In genomic region chr10:47396311-47396717, GRCh38 we compare ENCODE assay signal across 21 cellular contexts. TPM values are rescaled to one million over a fixed set of nuclear protein-coding genes. Genes with fewer than 3 reads are reported as not detected.
A peak's percentile ranks its signal among the peaks of the same experiment; 100 is the strongest.
DNase-seq lines count a peak whose midpoint lies in the region; ATAC-seq and TF ChIP-seq lines count a peak whose summit lies in the region.
"Had no signal": no experiment of that assay in that cellular context is flagged by ENCODE, and none has a peak within 500 bp of the region (broad histone marks: within the 10 kb centered on the region; RNA-seq: fewer than 3 reads in every experiment).

No MANE protein-coding gene starts in this region.

- H3K4me1 Mint-ChIP-seq in natural killer cell, result no peaks in the 10 kb centered on the region
- H3K4me1 Mint-ChIP-seq: central memory CD8-positive, alpha-beta T cell; naive thymus-derived CD4-positive, alpha-beta T cell had no signal

- H3K9me3 Mint-ChIP-seq in natural killer cell, result no peaks in the 10 kb centered on the region
- H3K9me3 Mint-ChIP-seq: central memory CD8-positive, alpha-beta T cell had no signal

- H4K20me1 ChIP-seq in GM23248 (ENCODE audit: insufficient read depth), result no peaks in the 10 kb centered on the region

- H3K27me3 ChIP-seq in GM23248 (replicated peaks; ENCODE audit: insufficient read depth) (peaks cover 32% of the 10 kb centered on the region), HUES6 (ENCODE audit: control insufficient read depth, insufficient read depth, low read length) (no peaks in the 10 kb centered on the region), colonic mucosa (no peaks in the 10 kb centered on the region), mesendoderm (ENCODE audit: insufficient read depth, low read length, poor library complexity) (no peaks in the 10 kb centered on the region)

- H3K56ac ChIP-seq in mesendoderm (ENCODE audit: low read length), result no peak overlapping the region

- H3K4me3 Mint-ChIP-seq in natural killer cell, result no peak overlapping the region
- H3K4me3 Mint-ChIP-seq: central memory CD8-positive, alpha-beta T cell; naive thymus-derived CD4-positive, alpha-beta T cell had no signal

- no peaks in the 10 kb centered on the region for H3K79me1 ChIP-seq in mesendoderm (ENCODE audit: low read length)

- peak overlapping the region; percentile 24; the same call in 1 of the 2 replicates for H2AFZ ChIP-seq in GM23248

- no peaks in the 10 kb centered on the region for H3K36me3 Mint-ChIP-seq in natural killer cell
- H3K36me3 Mint-ChIP-seq: naive thymus-derived CD4-positive, alpha-beta T cell had no signal

- H3K4ac ChIP-seq in mesendoderm (ENCODE audit: low read depth, low read length), result peak overlapping the region; percentile 9

- DNase-seq in GM23248 (no peak), colonic mucosa (peak; percentile 4), mesendoderm (peak; percentile 72), natural killer cell (no peak), SKM-1 (lab: John Stamatoyannopoulos, UW; ENCODE audit: unreplicated experiment) (no peak)
- DNase-seq: activated CD4-positive, alpha-beta T cell treated with anti-CD3 and anti-CD28 coated beads, Interleukin-2, amount 50 U/mL, for 48 hours; effector CD4-positive, alpha-beta T cell; Karpas-422; NCI-H1436; NCI-H82; transverse colon had no signal

- H2BK15ac ChIP-seq in mesendoderm (replicated peaks; ENCODE audit: low read depth), result peak overlapping the region; percentile 74

- H3K9me3 ChIP-seq in GM23248 (ENCODE audit: low read depth), result no peaks in the 10 kb centered on the region
- H3K9me3 ChIP-seq in HUES6 (ENCODE audit: control insufficient read depth, insufficient read depth, low read depth, low read length), result no peaks in the 10 kb centered on the region
- no peaks in the 10 kb centered on the region for H3K9me3 ChIP-seq in colonic mucosa
- H3K9me3 ChIP-seq: transverse colon had no signal

- no peak overlapping the region for H3K27ac Mint-ChIP-seq in natural killer cell
- H3K27ac Mint-ChIP-seq: naive thymus-derived CD4-positive, alpha-beta T cell had no signal

- H3K4me3 ChIP-seq in GM23248 (no peak overlapping the region), HUES6 (ENCODE audit: low read depth, low read length) (no peak overlapping the region), colonic mucosa (no peak overlapping the region), mesendoderm (ENCODE audit: low read length) (no peak overlapping the region)
- H3K4me3 ChIP-seq: transverse colon had no signal

- ATAC-seq in GM18867 (IDR thresholded peaks at IDR 0.05; ENCODE audit: unreplicated experiment), result no peak
- no peak for ATAC-seq in GM19351 (IDR thresholded peaks at IDR 0.05; ENCODE audit: unreplicated experiment)
- ATAC-seq in natural killer cell, result no peak
- ATAC-seq: naive thymus-derived CD4-positive, alpha-beta T cell had no signal

- H3K27ac ChIP-seq in GM23248 (no peak overlapping the region), HUES6 (ENCODE audit: low read depth, low read length) (0 out of 2 replicates have a peak overlapping the region, but pooled peaks have one; percentile 28), colonic mucosa (no peak overlapping the region), mesendoderm (ENCODE audit: low read depth, low read length) (no peak overlapping the region)
- H3K27ac ChIP-seq: transverse colon had no signal

- no peaks in the 10 kb centered on the region for H3K36me3 ChIP-seq in GM23248 (ENCODE audit: low read depth)
- H3K36me3 ChIP-seq in HUES6 (ENCODE audit: control insufficient read depth, insufficient read depth, low read length), result no peaks in the 10 kb centered on the region
- H3K36me3 ChIP-seq in colonic mucosa, result no peaks in the 10 kb centered on the region
- no peaks in the 10 kb centered on the region for H3K36me3 ChIP-seq in mesendoderm (ENCODE audit: control insufficient read depth, insufficient read depth, low read length)
- H3K36me3 ChIP-seq: transverse colon had no signal

- no peaks in the 10 kb centered on the region for H3K9me2 ChIP-seq in GM23248 (ENCODE audit: insufficient read depth)

- H3K9ac ChIP-seq in GM23248, result no peak overlapping the region
- H3K9ac ChIP-seq in HUES6 (ENCODE audit: low read length), result no peak overlapping the region
- H3K9ac ChIP-seq in colonic mucosa (ENCODE audit: low read depth in 2 of 2, low read length in 2 of 2), result no peak overlapping the region
- H3K9ac ChIP-seq in mesendoderm (ENCODE audit: low read length), result no peak overlapping the region

- H3K23ac ChIP-seq in mesendoderm (ENCODE audit: low read length), result no peak overlapping the region

- in situ Hi-C loops in GM23248 (cut with MboI), result no loop called here

- no peak overlapping the region for H2BK5ac ChIP-seq in mesendoderm (ENCODE audit: low read length)

- no peaks in the 10 kb centered on the region for H3K79me2 ChIP-seq in GM23248 (ENCODE audit: insufficient read depth)
- no peaks in the 10 kb centered on the region for H3K79me2 ChIP-seq in mesendoderm (ENCODE audit: control insufficient read depth, insufficient read depth, low read length)

- no peak overlapping the region for H4K5ac ChIP-seq in mesendoderm (ENCODE audit: low read length)

- H3K27me3 Mint-ChIP-seq in natural killer cell (ENCODE audit: low read depth in 2 of 2), result peaks cover 31 to 57% of the 10 kb centered on the region in 2 donors

- H3K18ac ChIP-seq in mesendoderm (ENCODE audit: low read length), result peak overlapping the region; percentile 39

- H3K4me2 ChIP-seq in GM23248 (ENCODE audit: unreplicated experiment), result no peak overlapping the region
- H3K4me2 ChIP-seq in mesendoderm (ENCODE audit: low read length), result no peak overlapping the region

- H3K4me1 ChIP-seq in GM23248 (ENCODE audit: insufficient read depth) (no peaks in the 10 kb centered on the region), HUES6 (ENCODE audit: control insufficient read depth, insufficient read depth, low read length) (peaks cover 13% of the 10 kb centered on the region; the same call in 1 of the 2 replicates), colonic mucosa (no peaks in the 10 kb centered on the region), mesendoderm (ENCODE audit: control insufficient read depth, low read depth, low read length) (peaks cover 2% of the 10 kb centered on the region)
- H3K4me1 ChIP-seq: transverse colon had no signal

- TF ChIP-seq CTCF in colonic mucosa (IDR thresholded peaks at IDR 0.05), result no peak
- no peak for TF ChIP-seq CTCF in natural killer cell (IDR thresholded peaks at IDR 0.05)

- no peak overlapping the region for H4K8ac ChIP-seq in mesendoderm (ENCODE audit: low read depth, low read length)

- H3F3A ChIP-seq in GM23248 (ENCODE audit: insufficient read depth), result no peaks in the 10 kb centered on the region

- intact Hi-C loops in colonic mucosa (cut with DNase I), result no loop called here
- intact Hi-C loops in natural killer cell (cut with micrococcal nuclease), result no loop called here

- no peak overlapping the region for H2BK120ac ChIP-seq in mesendoderm (ENCODE audit: low read depth, low read length)

- H2AK5ac ChIP-seq in mesendoderm (ENCODE audit: low read length), result no peak overlapping the region

RNA-seq across cellular contexts. Expression of gene ZNF488, which starts 12.2 kb away (rescaled TPM):
- total RNA-seq in GM23248 (2014; rRNA removed; shearing (Covaris generic)), result not detected in 2 replicates
- 0.11 TPM in 1 of 2 replicates, not detected in the other for polyA plus RNA-seq in GM23248 (2016; fragmentation: Nextera tagmentation; extraction: Ambion mirVana)
- total RNA-seq in colonic mucosa (1 to 10 TPM; 1.3 to 4.1 TPM), natural killer cell (not detected)
- 2.9 TPM for polyA plus RNA-seq in mesendoderm (2013, experiment 1 of 2)
- 3.2 TPM for polyA plus RNA-seq in mesendoderm (2013, experiment 2 of 2)
- total RNA-seq: naive thymus-derived CD4-positive, alpha-beta T cell; posterior vena cava had no signal

RNA-seq across cellular contexts. Expression of gene RBP3, which starts 48.2 kb away (rescaled TPM):
- not detected in 2 replicates for total RNA-seq in GM23248 (2014; rRNA removed; shearing (Covaris generic))
- polyA plus RNA-seq in GM23248 (2016; fragmentation: Nextera tagmentation; extraction: Ambion mirVana), result not detected in 2 replicates
- total RNA-seq in colonic mucosa, result not detected
- not detected for polyA plus RNA-seq in mesendoderm (2013, experiment 1 of 2)
- polyA plus RNA-seq in mesendoderm (2013, experiment 2 of 2), result not detected
- total RNA-seq in natural killer cell, result not detected
- total RNA-seq: frontal cortex; liver; naive thymus-derived CD4-positive, alpha-beta T cell; posterior vena cava; transverse colon had no signal
- polyA plus RNA-seq: adipose tissue; BJ; liver; naive thymus-derived CD4-positive, alpha-beta T cell had no signal

Comparison
In these comparisons a context has a peak if more than half of its experiments do, and no peak if none do; other contexts are left out.
1. DNase-seq: peak in colonic mucosa (single experiment) and mesendoderm (single experiment); none in GM23248 (single experiment), natural killer cell (single experiment) and SKM-1 (single experiment).